ENCODE assay signal across 1 cellular context in the genomic region with DNA sequence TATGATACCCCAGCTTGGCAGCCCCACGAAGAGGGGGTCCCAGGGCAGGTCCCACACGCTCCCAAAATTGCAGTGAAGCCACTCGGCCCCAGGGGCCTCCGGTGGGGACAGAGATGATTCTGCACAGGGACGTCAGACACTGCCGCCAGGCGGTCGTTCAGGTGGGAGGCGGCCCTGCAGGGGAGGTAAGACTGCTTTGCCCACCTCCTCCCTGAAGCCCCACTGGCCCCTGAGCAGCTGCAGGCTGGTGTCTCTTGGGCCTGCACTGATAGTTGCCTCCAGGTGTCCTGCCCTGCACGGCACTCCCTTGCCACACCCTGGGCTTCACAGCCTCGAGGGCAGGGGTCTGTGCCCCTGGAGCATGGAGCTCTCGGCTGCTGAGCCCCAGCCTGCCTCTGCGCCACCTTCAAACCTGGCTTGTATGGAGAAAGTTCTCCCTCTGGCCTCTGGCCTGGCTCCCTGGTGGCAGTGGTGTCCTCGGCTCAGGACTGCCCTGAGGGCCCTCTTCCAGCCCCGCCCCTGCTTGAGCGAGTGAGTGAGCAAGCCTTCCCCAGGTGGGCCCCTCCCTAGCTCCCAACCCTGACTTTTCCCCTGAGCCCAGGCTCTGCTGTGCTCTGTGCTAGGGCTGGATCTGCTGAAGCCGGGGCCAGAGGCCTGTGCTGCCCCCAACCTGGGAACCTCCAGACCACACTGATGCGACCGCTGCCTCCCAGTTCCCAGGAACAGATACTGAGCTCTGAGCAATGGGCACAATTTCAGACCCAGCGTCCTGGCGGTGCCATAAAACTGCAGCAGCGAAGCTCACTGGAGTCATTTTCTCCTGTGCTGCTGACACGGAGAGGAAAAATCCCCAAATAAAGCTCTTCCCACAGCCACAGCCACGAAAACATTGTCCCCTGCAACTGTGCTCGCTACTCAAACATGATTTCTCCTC.
TF ChIP-seq lines count a peak whose summit lies in the region.

No MANE protein-coding gene starts in this region.

TF ChIP-seq in HepG2, 621 proteins besides CTCF, POLR2A, EP300 and RAD21 (continued from another document and continues in another):
- no peak for TF ChIP-seq ZBTB46 (CRISPR knock-in tag; IDR thresholded peaks at IDR 0.05; ENCODE audit: borderline replicate concordance)
- TF ChIP-seq, protein P1, sequence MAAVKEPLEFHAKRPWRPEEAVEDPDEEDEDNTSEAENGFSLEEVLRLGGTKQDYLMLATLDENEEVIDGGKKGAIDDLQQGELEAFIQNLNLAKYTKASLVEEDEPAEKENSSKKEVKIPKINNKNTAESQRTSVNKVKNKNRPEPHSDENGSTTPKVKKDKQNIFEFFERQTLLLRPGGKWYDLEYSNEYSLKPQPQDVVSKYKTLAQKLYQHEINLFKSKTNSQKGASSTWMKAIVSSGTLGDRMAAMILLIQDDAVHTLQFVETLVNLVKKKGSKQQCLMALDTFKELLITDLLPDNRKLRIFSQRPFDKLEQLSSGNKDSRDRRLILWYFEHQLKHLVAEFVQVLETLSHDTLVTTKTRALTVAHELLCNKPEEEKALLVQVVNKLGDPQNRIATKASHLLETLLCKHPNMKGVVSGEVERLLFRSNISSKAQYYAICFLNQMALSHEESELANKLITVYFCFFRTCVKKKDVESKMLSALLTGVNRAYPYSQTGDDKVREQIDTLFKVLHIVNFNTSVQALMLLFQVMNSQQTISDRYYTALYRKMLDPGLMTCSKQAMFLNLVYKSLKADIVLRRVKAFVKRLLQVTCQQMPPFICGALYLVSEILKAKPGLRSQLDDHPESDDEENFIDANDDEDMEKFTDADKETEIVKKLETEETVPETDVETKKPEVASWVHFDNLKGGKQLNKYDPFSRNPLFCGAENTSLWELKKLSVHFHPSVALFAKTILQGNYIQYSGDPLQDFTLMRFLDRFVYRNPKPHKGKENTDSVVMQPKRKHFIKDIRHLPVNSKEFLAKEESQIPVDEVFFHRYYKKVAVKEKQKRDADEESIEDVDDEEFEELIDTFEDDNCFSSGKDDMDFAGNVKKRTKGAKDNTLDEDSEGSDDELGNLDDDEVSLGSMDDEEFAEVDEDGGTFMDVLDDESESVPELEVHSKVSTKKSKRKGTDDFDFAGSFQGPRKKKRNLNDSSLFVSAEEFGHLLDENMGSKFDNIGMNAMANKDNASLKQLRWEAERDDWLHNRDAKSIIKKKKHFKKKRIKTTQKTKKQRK (IDR thresholded peaks at IDR 0.05; ENCODE audit: low read length): no peak
- TF ChIP-seq HOXA3 (CRISPR knock-in tag; IDR thresholded peaks at IDR 0.05): peak; percentile 4; the same call in 1 of the 2 replicates
- no peak for TF ChIP-seq SOX5 (CRISPR knock-in tag; IDR thresholded peaks at IDR 0.05; ENCODE audit: borderline replicate concordance)
- TF ChIP-seq ZNF644 (CRISPR knock-in tag; IDR thresholded peaks at IDR 0.05; ENCODE audit: low read depth): no peak
- no peak for TF ChIP-seq ZNF451 (CRISPR knock-in tag; IDR thresholded peaks at IDR 0.05)
- no peak for TF ChIP-seq HNRNPUL1 (IDR thresholded peaks at IDR 0.05; ENCODE audit: low read depth, low read length)
- TF ChIP-seq SMAD9 (CRISPR knock-in tag; IDR thresholded peaks at IDR 0.05): no peak
- TF ChIP-seq, protein P2, sequence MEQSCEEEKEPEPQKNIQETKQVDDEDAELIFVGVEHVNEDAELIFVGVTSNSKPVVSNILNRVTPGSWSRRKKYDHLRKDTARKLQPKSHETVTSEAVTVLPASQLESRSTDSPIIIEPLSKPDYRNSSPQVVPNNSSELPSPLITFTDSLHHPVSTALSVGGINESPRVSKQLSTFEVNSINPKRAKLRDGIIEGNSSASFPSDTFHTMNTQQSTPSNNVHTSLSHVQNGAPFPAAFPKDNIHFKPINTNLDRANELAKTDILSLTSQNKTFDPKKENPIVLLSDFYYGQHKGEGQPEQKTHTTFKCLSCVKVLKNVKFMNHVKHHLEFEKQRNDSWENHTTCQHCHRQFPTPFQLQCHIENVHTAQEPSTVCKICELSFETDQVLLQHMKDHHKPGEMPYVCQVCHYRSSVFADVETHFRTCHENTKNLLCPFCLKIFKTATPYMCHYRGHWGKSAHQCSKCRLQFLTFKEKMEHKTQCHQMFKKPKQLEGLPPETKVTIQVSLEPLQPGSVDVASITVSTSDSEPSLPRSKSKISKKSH (CRISPR knock-in tag; IDR thresholded peaks at IDR 0.05; ENCODE audit: borderline replicate concordance): no peak
- TF ChIP-seq ZSCAN31 (CRISPR knock-in tag; IDR thresholded peaks at IDR 0.05; ENCODE audit: low read depth): 0 out of 2 replicates have a peak, but pooled peaks have one; percentile 20
- TF ChIP-seq ZNF687 (CRISPR knock-in tag; IDR thresholded peaks at IDR 0.05): peak; percentile 93
- no peak for TF ChIP-seq RAD51 (IDR thresholded peaks at IDR 0.05; ENCODE audit: borderline replicate concordance)
- TF ChIP-seq, protein P3, sequence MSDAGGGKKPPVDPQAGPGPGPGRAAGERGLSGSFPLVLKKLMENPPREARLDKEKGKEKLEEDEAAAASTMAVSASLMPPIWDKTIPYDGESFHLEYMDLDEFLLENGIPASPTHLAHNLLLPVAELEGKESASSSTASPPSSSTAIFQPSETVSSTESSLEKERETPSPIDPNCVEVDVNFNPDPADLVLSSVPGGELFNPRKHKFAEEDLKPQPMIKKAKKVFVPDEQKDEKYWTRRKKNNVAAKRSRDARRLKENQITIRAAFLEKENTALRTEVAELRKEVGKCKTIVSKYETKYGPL (CRISPR knock-in tag; IDR thresholded peaks at IDR 0.05): no peak
- no peak for TF ChIP-seq ZNF580 (CRISPR knock-in tag; IDR thresholded peaks at IDR 0.05; ENCODE audit: borderline replicate concordance, low read depth)
- TF ChIP-seq ZNF501 (CRISPR knock-in tag; IDR thresholded peaks at IDR 0.05): no peak
- peak; percentile 75 for TF ChIP-seq ZSCAN25 (CRISPR knock-in tag; IDR thresholded peaks at IDR 0.05)
- TF ChIP-seq ZNF280D (CRISPR knock-in tag; IDR thresholded peaks at IDR 0.05): no peak
- TF ChIP-seq ZNF75D (CRISPR knock-in tag; IDR thresholded peaks at IDR 0.05; ENCODE audit: borderline replicate concordance): no peak
- no peak for TF ChIP-seq CBX2 (IDR thresholded peaks at IDR 0.05; ENCODE audit: low read depth, low read length)
- TF ChIP-seq CBX2 (CRISPR knock-in tag; IDR thresholded peaks at IDR 0.05; ENCODE audit: low read depth): 0 out of 2 replicates have a peak, but pooled peaks have one; percentile 43
- TF ChIP-seq ZNF17 (CRISPR knock-in tag; IDR thresholded peaks at IDR 0.05): no peak
- TF ChIP-seq RXRB (CRISPR knock-in tag; IDR thresholded peaks at IDR 0.05; ENCODE audit: borderline replicate concordance): no peak
- no peak for TF ChIP-seq MATR3 (CRISPR knock-in tag; IDR thresholded peaks at IDR 0.05)
- peak; percentile 76; the same call in 1 of the 2 replicates for TF ChIP-seq PATZ1 (CRISPR knock-in tag; IDR thresholded peaks at IDR 0.05)
- no peak for TF ChIP-seq FOXC1 (CRISPR knock-in tag; IDR thresholded peaks at IDR 0.05; ENCODE audit: borderline replicate concordance)
- TF ChIP-seq ZNF747 (CRISPR knock-in tag; IDR thresholded peaks at IDR 0.05; ENCODE audit: borderline replicate concordance): peak; percentile 60; the same call in 1 of the 2 replicates
- peak; percentile 28; the same call in 1 of the 2 replicates for TF ChIP-seq PHF8 (CRISPR knock-in tag; IDR thresholded peaks at IDR 0.05)
- TF ChIP-seq HNF1B (CRISPR knock-in tag; IDR thresholded peaks at IDR 0.05): no peak
- no peak for TF ChIP-seq ZNF44 (CRISPR knock-in tag; IDR thresholded peaks at IDR 0.05)
- TF ChIP-seq ZNF773 (CRISPR knock-in tag; IDR thresholded peaks at IDR 0.05; ENCODE audit: borderline replicate concordance): no peak
- TF ChIP-seq NCOA1 (CRISPR knock-in tag; IDR thresholded peaks at IDR 0.05): no peak
- no peak for TF ChIP-seq SPEN (CRISPR knock-in tag; IDR thresholded peaks at IDR 0.05; ENCODE audit: low read depth)
- no peak for TF ChIP-seq TBX3 (IDR thresholded peaks at IDR 0.05; ENCODE audit: borderline replicate concordance)
